ENCODE assay signal across 23 cellular contexts in genomic region chr13:112177459-112177858, GRCh38.
"Had no signal": no experiment of that assay in that cellular context is flagged by ENCODE, and none has a peak within 500 bp of the region (broad histone marks: within the 10 kb centered on the region; RNA-seq: fewer than 3 reads in every experiment).

No MANE protein-coding gene starts in this region.

- ATAC-seq: activated naive CD4-positive, alpha-beta T cell treated with anti-CD3 and anti-CD28 coated beads, Interleukin-2, amount 50 U/mL, for 72 hours; left lobe of liver; mucosa of descending colon had no signal

- H3K27ac ChIP-seq: adrenal gland, dorsolateral prefrontal cortex, epithelial cell of prostate, parathyroid adenoma, thyroid gland had no signal

- H3K27me3 ChIP-seq: adrenal gland, thyroid gland had no signal

- H3K4me3 Mint-ChIP-seq: activated B cell treated with CpG ODN at 0.5 μM for 24 hours; activated CD4-positive, alpha-beta memory T cell treated with anti-CD3 and anti-CD28 coated beads for 36 hours; activated T-helper 1 cell treated with anti-CD3 and anti-CD28 coated beads, Interleukin-12 subunit alpha, Interleukin-12 subunit beta, Interleukin-2, Interleukin-4 antibody, amounts not matched to agents 30 ng/mL and 10 ng/mL and 1 ng/mL, durations not matched to agents 14 hours and 24 hours and 36 hours; memory B cell; naive B cell; T-helper 2 cell treated with Interferon-gamma antibody and Interleukin-4, amounts not matched to agents 5 μg/mL and 100 μg/mL, for 36 hours had no signal

- H3K27me3 Mint-ChIP-seq: activated B cell treated with CpG ODN at 0.5 μM for 24 hours had no signal

- H3K36me3 Mint-ChIP-seq: activated CD4-positive, alpha-beta memory T cell treated with anti-CD3 and anti-CD28 coated beads for 36 hours; activated naive CD4-positive, alpha-beta T cell treated with anti-CD3 and anti-CD28 coated beads, Interleukin-2, amount 50 U/mL, for 72 hours; memory B cell; naive B cell had no signal

- H3K27ac Mint-ChIP-seq: activated B cell treated with CpG ODN at 0.5 μM for 24 hours; activated CD4-positive, alpha-beta memory T cell treated with anti-CD3 and anti-CD28 coated beads for 36 hours; activated naive CD4-positive, alpha-beta T cell treated with anti-CD3 and anti-CD28 coated beads, Interleukin-2, amount 50 U/mL, for 72 hours; activated T-helper 1 cell treated with anti-CD3 and anti-CD28 coated beads, Interleukin-12 subunit alpha, Interleukin-12 subunit beta, Interleukin-2, Interleukin-4 antibody, amounts not matched to agents 30 ng/mL and 10 ng/mL and 1 ng/mL, durations not matched to agents 14 hours and 24 hours and 36 hours; memory B cell; naive B cell; T-helper 2 cell treated with Interferon-gamma antibody and Interleukin-4, amounts not matched to agents 5 μg/mL and 100 μg/mL, for 36 hours had no signal

- H3K9me3 ChIP-seq: adrenal gland, mucosa of descending colon, thyroid gland had no signal

- H3K4me3 ChIP-seq: adrenal gland, dorsolateral prefrontal cortex, mucosa of descending colon, thyroid gland had no signal

- H3K4me1 Mint-ChIP-seq: activated B cell treated with CpG ODN at 0.5 μM for 24 hours, memory B cell, naive B cell had no signal

- FAIRE-seq: keratinocyte had no signal

- H3K36me3 ChIP-seq: adrenal gland, thyroid gland had no signal

- H3K4me1 ChIP-seq: adrenal gland, parathyroid adenoma, thyroid gland had no signal

- DNase-seq: activated B cell treated with CpG ODN at 0.5 μM for 24 hours; activated CD4-positive, alpha-beta memory T cell treated with anti-CD3 and anti-CD28 coated beads for 36 hours; activated CD4-positive, alpha-beta T cell treated with anti-CD3 and anti-CD28 coated beads for 4 hours; activated gamma-delta T cell treated with Interleukin-2 at 50 U/mL for 16 hours; activated T-cell treated with anti-CD3 and anti-CD28 coated beads for 4 hours; caudate nucleus; foreskin fibroblast; mucosa of descending colon; naive B cell; retina; stimulated activated CD4-positive, alpha-beta T cell treated with anti-CD3 and anti-CD28 coated beads, Interleukin-2, amount 100 ng/mL, for 24 hours; stimulated activated naive CD4-positive, alpha-beta T cell treated with Interleukin-2 at 50 U/mL for 16 hours; thyroid gland had no signal
